In genomic region chr12:76318773-76319594, GRCh38 we compare ENCODE assay signal across 25 cellular contexts. TPM values are rescaled to one million over a fixed set of nuclear protein-coding genes. Genes with fewer than 3 reads are reported as not detected.
A peak's percentile ranks its signal among the peaks of the same experiment; 100 is the strongest.
DNase-seq lines count a peak whose midpoint lies in the region; ATAC-seq, FAIRE-seq and TF ChIP-seq lines count a peak whose summit lies in the region.
"Had no signal": no experiment of that assay in that cellular context is flagged by ENCODE, and none has a peak within 500 bp of the region (broad histone marks: within the 10 kb centered on the region; RNA-seq: fewer than 3 reads in every experiment).

No MANE protein-coding gene starts in this region.

- H3K14ac ChIP-seq in H1 (ENCODE audit: insufficient read length) = no peak overlapping the region

- H3K9me3 ChIP-seq in H1 (ENCODE audit: insufficient read depth in 2 of 2, low read depth in 1 of 2, low read length in 1 of 2) (no peaks in the 10 kb centered on the region), body of pancreas (no peaks in the 10 kb centered on the region), tibial artery (no peaks in the 10 kb centered on the region)
- H3K9me3 ChIP-seq: BLaER1 treated with 17β-estradiol and CSF1 and Interleukin-3, amounts not matched to agents 10 nM and 100 nM; heart right ventricle; testis had no signal

- H3K27me3 ChIP-seq in H1 (replicated peaks in 1 of 4; ENCODE audit: control insufficient read depth in 3 of 4, extremely low read depth in 1 of 4, insufficient read depth in 3 of 4, low read length in 3 of 4) = no peaks in the 10 kb centered on the region
- H3K27me3 ChIP-seq in body of pancreas = no peaks in the 10 kb centered on the region
- H3K27me3 ChIP-seq in tibial artery = no peaks in the 10 kb centered on the region
- H3K27me3 ChIP-seq: BLaER1 treated with 17β-estradiol and CSF1 and Interleukin-3, amounts not matched to agents 10 nM and 100 nM; heart right ventricle; testis had no signal

- no peaks in the 10 kb centered on the region for H3K27me3 Mint-ChIP-seq in osteocyte (ENCODE audit: unreplicated experiment)

- no peaks in the 10 kb centered on the region for H3K23me2 ChIP-seq in H1 (ENCODE audit: low read depth, low read length)

- H4K8ac ChIP-seq in H1 (ENCODE audit: extremely low read depth, insufficient read depth, low read length) = no peak overlapping the region

- DNase-seq in ELR (ENCODE audit: low read depth) = peak; percentile 36
- DNase-seq in M059J (ENCODE audit: low read depth) = peak; percentile 25
- no peak for DNase-seq in H1 (ENCODE audit: low read depth in 1 of 2, low spot score in 2 of 2)
- no peak for DNase-seq in osteocyte (ENCODE audit: extremely low spot score, unreplicated experiment)
- DNase-seq in germinal center (ENCODE audit: low spot score) = no peak
- no peak for DNase-seq in NCI-H510A (lab: John Stamatoyannopoulos, UW)
- no peak for DNase-seq in body of pancreas
- DNase-seq in tibial artery = no peak
- DNase-seq: activated CD4-positive, alpha-beta T cell treated with anti-CD3 and anti-CD28 coated beads for 4 hours; activated CD8-positive, alpha-beta memory T cell treated with anti-CD3 and anti-CD28 coated beads, Interleukin-2, amount 50 U/mL, for 4 hours; activated gamma-delta T cell; caudate nucleus; DMS79; heart right ventricle; natural killer cell; NCI-H2029; NCI-H526 treated with DMSO at 0.1 percent for 48 hours; OCI-M1; T-helper 9 cell; testis had no signal

- no peak overlapping the region for H3K56ac ChIP-seq in H1 (replicated peaks; ENCODE audit: insufficient read length, low read depth, low read length)

- H3K36me3 ChIP-seq in H1 (ENCODE audit: control insufficient read depth in 2 of 4, insufficient read depth in 4 of 4, low read length in 3 of 4) (no peaks in the 10 kb centered on the region), body of pancreas (replicated peaks in 1 of 2; ENCODE audit: insufficient read depth in 1 of 2, low read depth in 2 of 2) (no peaks in the 10 kb centered on the region), tibial artery (no peaks in the 10 kb centered on the region)
- H3K36me3 ChIP-seq: BLaER1 treated with 17β-estradiol and CSF1 and Interleukin-3, amounts not matched to agents 10 nM and 100 nM; heart right ventricle had no signal

- peaks cover 6% of the 10 kb centered on the region for H3K9me3 Mint-ChIP-seq in osteocyte (ENCODE audit: unreplicated experiment)
- H3K9me3 Mint-ChIP-seq: memory B cell, natural killer cell had no signal

- no peak overlapping the region for H3K27ac ChIP-seq in H1 (ENCODE audit: low read depth, low read length)
- no peak overlapping the region for H3K27ac ChIP-seq in body of pancreas
- H3K27ac ChIP-seq in tibial artery = no peak overlapping the region
- H3K27ac ChIP-seq: BLaER1 treated with 17β-estradiol and CSF1 and Interleukin-3, amounts not matched to agents 10 nM and 100 nM; heart right ventricle; SK-N-MC; testis had no signal

- TF ChIP-seq CTCF in H1 (IDR thresholded peaks at IDR 0.05; ENCODE audit: control extremely low read depth in 1 of 3, insufficient read depth in 1 of 3, low read depth in 1 of 3, low read length in 3 of 3) = no peak
- no peak for TF ChIP-seq CTCF in osteocyte (IDR thresholded peaks at IDR 0.05)
- TF ChIP-seq CTCF in body of pancreas (IDR thresholded peaks at IDR 0.05) = no peak
- TF ChIP-seq CTCF in tibial artery (IDR thresholded peaks at IDR 0.05) = no peak

- no peak overlapping the region for H3K27ac Mint-ChIP-seq in osteocyte (ENCODE audit: unreplicated experiment)
- H3K27ac Mint-ChIP-seq: memory B cell, natural killer cell had no signal

- H3K23ac ChIP-seq in H1 (ENCODE audit: insufficient read length) = no peak overlapping the region

- H4K91ac ChIP-seq in H1 (replicated peaks; ENCODE audit: insufficient read length, low read length) = no peak overlapping the region

- H3K4me1 ChIP-seq in H1 (replicated peaks in 1 of 4; ENCODE audit: control insufficient read depth in 3 of 4, insufficient read depth in 4 of 4, low read length in 3 of 4) (no peaks in the 10 kb centered on the region), body of pancreas (no peaks in the 10 kb centered on the region), tibial artery (no peaks in the 10 kb centered on the region)
- H3K4me1 ChIP-seq: BLaER1 treated with 17β-estradiol and CSF1 and Interleukin-3, amounts not matched to agents 10 nM and 100 nM; heart right ventricle; testis had no signal

- POLR2A ChIA-PET in H1 (lab: Charles Lee; ENCODE audit: partially characterized antibody) = interaction anchor here (1.2 to 1.7 kb wide), 2 partner anchors 10 to 30 kb away, joined by 3 to 5 read pairs; partner anchors contain the start of gene BBS10

- no peaks in the 10 kb centered on the region for H3K79me1 ChIP-seq in H1 (ENCODE audit: low read depth, low read length)

- peaks cover 12% of the 10 kb centered on the region for H3K4me1 Mint-ChIP-seq in osteocyte (ENCODE audit: unreplicated experiment)
- H3K4me1 Mint-ChIP-seq: natural killer cell had no signal

- no peak overlapping the region for H2BK5ac ChIP-seq in H1 (ENCODE audit: low read depth, low read length)

- H2BK120ac ChIP-seq in H1 (replicated peaks; ENCODE audit: low read depth, low read length) = no peak overlapping the region

- H3K4me3 ChIP-seq in H1 (ENCODE audit: extremely low read depth in 1 of 4, insufficient read depth in 2 of 4, low read depth in 3 of 4, low read length in 4 of 4) (no peak overlapping the region), body of pancreas (no peak overlapping the region), tibial artery (no peak overlapping the region)
- H3K4me3 ChIP-seq: BLaER1 treated with 17β-estradiol and CSF1 and Interleukin-3, amounts not matched to agents 10 nM and 100 nM; heart right ventricle; SK-N-MC; testis had no signal

- no peak overlapping the region for H3K4ac ChIP-seq in H1 (replicated peaks; ENCODE audit: insufficient read length, low read depth, low read length)

- no peak overlapping the region for H4K5ac ChIP-seq in H1 (ENCODE audit: insufficient read length, low read depth, low read length)

- H2AFZ ChIP-seq in H1 (ENCODE audit: low read length) = no peak overlapping the region

- no peak overlapping the region for H2BK20ac ChIP-seq in H1 (ENCODE audit: low read length)

- peak overlapping the region; percentile 11; the same call in 1 of the 2 replicates for H2BK12ac ChIP-seq in H1 (ENCODE audit: low read depth, low read length)

- peaks cover 1% of the 10 kb centered on the region for H3K36me3 Mint-ChIP-seq in osteocyte (ENCODE audit: unreplicated experiment)
- H3K36me3 Mint-ChIP-seq: natural killer cell had no signal

- no peak for FAIRE-seq in H1 (lab: Jason Lieb, UNC)
- FAIRE-seq: GM18507, keratinocyte had no signal

- H3K18ac ChIP-seq in H1 (ENCODE audit: extremely low read depth, low read length) = no peak overlapping the region

- TF ChIP-seq RAD21 in H1 (IDR thresholded peaks at IDR 0.05 in 1 of 2, conservative IDR thresholded peaks at IDR 0.05 in 1 of 2; ENCODE audit: low read depth in 2 of 2, low read length in 2 of 2) = no peak

- H3K4me3 Mint-ChIP-seq in osteocyte (ENCODE audit: unreplicated experiment) = peak overlapping the region; percentile 60
- H3K4me3 Mint-ChIP-seq: memory B cell, natural killer cell had no signal

- no peak overlapping the region for H3K4me2 ChIP-seq in H1 (ENCODE audit: insufficient read depth in 1 of 2, low read depth in 2 of 2, low read length in 2 of 2)
- H3K4me2 ChIP-seq: BLaER1 treated with 17β-estradiol and CSF1 and Interleukin-3, amounts not matched to agents 10 nM and 100 nM had no signal

- H2BK15ac ChIP-seq in H1 (ENCODE audit: low read length) = no peak overlapping the region

- no peak for TF ChIP-seq POLR2A in H1 (IDR thresholded peaks at IDR 0.05; ENCODE audit: control extremely low read depth in 1 of 2, low read depth in 2 of 2, low read length in 2 of 2)
- TF ChIP-seq POLR2A in body of pancreas (IDR thresholded peaks at IDR 0.05) = no peak

- H2AK5ac ChIP-seq in H1 (ENCODE audit: low read depth, low read length) = no peak overlapping the region

- no peak overlapping the region for H3K9ac ChIP-seq in H1 (replicated peaks in 1 of 4; ENCODE audit: extremely low read depth in 1 of 4, low read depth in 3 of 4, low read length in 3 of 4)
- H3K9ac ChIP-seq: BLaER1 treated with 17β-estradiol and CSF1 and Interleukin-3, amounts not matched to agents 10 nM and 100 nM had no signal

- H4K20me1 ChIP-seq in H1 (replicated peaks in 1 of 2; ENCODE audit: control insufficient read depth in 1 of 2, insufficient read depth in 2 of 2, low read length in 2 of 2) = no peaks in the 10 kb centered on the region
- H4K20me1 ChIP-seq: BLaER1 treated with 17β-estradiol and CSF1 and Interleukin-3, amounts not matched to agents 10 nM and 100 nM had no signal

- ATAC-seq in body of pancreas = no peak
- ATAC-seq: heart right ventricle, natural killer cell had no signal

- H3K79me2 ChIP-seq in H1 (ENCODE audit: control insufficient read depth in 1 of 2, insufficient read depth in 2 of 2, low read length in 2 of 2) = no peaks in the 10 kb centered on the region

- no peak for TF ChIP-seq EP300 in H1 (IDR thresholded peaks at IDR 0.05; ENCODE audit: borderline replicate concordance in 1 of 2, low read depth in 2 of 2, low read length in 2 of 2)

- intact Hi-C loops in body of pancreas (cut with DNase I) = no loop called here
- intact Hi-C loops in tibial artery (cut with DNase I; ENCODE audit: low total_unique reads) = no loop called here

- CTCF ChIA-PET in H1 (lab: Charles Lee; ENCODE audit: partially characterized antibody) = interaction anchor here (1.2 to 1.4 kb wide), 3 partner anchors 10 to 239 kb away, joined by 3 to 4 read pairs (median 3); no protein-coding TSS in a partner anchor

- WGBS in H1 (ENCODE audit: extremely low coverage in 1 of 2, insufficient coverage in 1 of 2, insufficient read length in 1 of 2, insufficient replicate concordance in 2 of 2, low coverage in 1 of 2, low lambda C conversion rate in 2 of 2, missing lambda C conversion rate in 1 of 2), 2 experiments = 73% methylated on average over 1 of the region's 1 CpG; no CpG with 5 or more reads in 1 of the 2 experiments
- WGBS in body of pancreas, 2 donors = 57 to 71% methylated on average over 1 of the region's 1 CpG

TF ChIP-seq in H1, 55 proteins besides CTCF, POLR2A, EP300 and RAD21:
- TF ChIP-seq TEAD4 (IDR thresholded peaks at IDR 0.05; ENCODE audit: low read depth, low read length) = no peak
TF ChIP-seq in H1: peak in this region for 0.

RNA-seq across cellular contexts. Expression of gene BBS10, which starts 29.2 kb away (rescaled TPM):
- total RNA-seq in M059J (2014; rRNA removed; shearing (Covaris generic)) = 7.0 and 8.9 TPM in 2 replicates
- total RNA-seq in H1 (2021; fragmentation: NEBNext Ultra II Directional; extraction: Animal tissue kit (Norgen Biotek cat#: 25700)) = 9.2 and 10.0 TPM in 2 replicates
- 2.6 and 4.4 TPM in 2 replicates for polyA plus RNA-seq in H1 (2011; rRNA removed)
- 5.9 TPM for polyA plus RNA-seq in H1 (2011; cell fraction: cytosol; rRNA removed)
- polyA plus RNA-seq in H1 (2011; cell fraction: nucleus; rRNA removed) = 2.0 TPM
- 3.6 to 7.2 TPM (median 4.3 TPM) in 4 replicates for polyA plus RNA-seq in H1 (2012, experiment 1 of 2)
- polyA plus RNA-seq in H1 (2012, experiment 2 of 2) = 0.67 TPM
- polyA plus RNA-seq in H1 (2013, experiment 1 of 2) = 7.2 TPM
- 7.3 TPM for polyA plus RNA-seq in H1 (2013, experiment 2 of 2)
- 4.1 and 5.0 TPM in 2 replicates for polyA minus RNA-seq in H1 (2011; rRNA and poly(A)+ RNA removed)
- polyA minus RNA-seq in H1 (2011; cell fraction: cytosol; rRNA and poly(A)+ RNA removed) = 4.8 TPM
- polyA minus RNA-seq in H1 (2011; cell fraction: nucleus; rRNA and poly(A)+ RNA removed) = 6.1 TPM
- 10.5 and 11.0 TPM in 2 replicates for total RNA-seq in osteocyte
- total RNA-seq in body of pancreas = 1 to 10 TPM; 4.0 to 7.0 TPM

Comparison
In these comparisons a context has a peak if more than half of its experiments do, and no peak if none do; other contexts are left out.
1. DNase-seq: peak in ELR (single experiment) and M059J (single experiment); none in H1 (0 of 2), osteocyte (single experiment), germinal center (single experiment), NCI-H510A (single experiment), body of pancreas (0 of 4) and tibial artery (0 of 2).